ENCODE assay signal across 2 cellular contexts in the genomic region with DNA sequence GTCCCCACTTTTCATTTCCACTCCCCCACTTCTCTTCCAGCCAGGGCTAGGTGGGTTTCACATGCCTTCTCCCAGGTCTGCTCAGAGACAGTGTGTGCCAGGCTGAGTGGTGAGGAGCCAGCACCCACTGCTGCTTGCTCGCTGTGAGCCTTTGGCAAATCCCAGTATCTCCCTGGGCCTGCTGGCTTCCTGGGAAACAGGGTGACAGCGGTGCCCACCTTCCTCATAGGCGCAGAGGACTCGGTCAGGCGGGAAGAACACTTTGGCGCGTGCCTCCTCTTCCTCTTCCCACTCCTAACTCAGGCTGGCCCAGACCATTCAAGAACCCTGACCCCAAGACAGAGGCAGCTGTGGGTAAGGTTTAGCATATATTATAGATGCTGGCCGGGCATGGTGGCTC.
TF ChIP-seq lines count a peak whose summit lies in the region.

No MANE protein-coding gene starts in this region.

TF ChIP-seq in WTC11, 78 proteins besides CTCF, POLR2A, EP300 and RAD21 (continued from another document):
- TF ChIP-seq, protein P1, sequence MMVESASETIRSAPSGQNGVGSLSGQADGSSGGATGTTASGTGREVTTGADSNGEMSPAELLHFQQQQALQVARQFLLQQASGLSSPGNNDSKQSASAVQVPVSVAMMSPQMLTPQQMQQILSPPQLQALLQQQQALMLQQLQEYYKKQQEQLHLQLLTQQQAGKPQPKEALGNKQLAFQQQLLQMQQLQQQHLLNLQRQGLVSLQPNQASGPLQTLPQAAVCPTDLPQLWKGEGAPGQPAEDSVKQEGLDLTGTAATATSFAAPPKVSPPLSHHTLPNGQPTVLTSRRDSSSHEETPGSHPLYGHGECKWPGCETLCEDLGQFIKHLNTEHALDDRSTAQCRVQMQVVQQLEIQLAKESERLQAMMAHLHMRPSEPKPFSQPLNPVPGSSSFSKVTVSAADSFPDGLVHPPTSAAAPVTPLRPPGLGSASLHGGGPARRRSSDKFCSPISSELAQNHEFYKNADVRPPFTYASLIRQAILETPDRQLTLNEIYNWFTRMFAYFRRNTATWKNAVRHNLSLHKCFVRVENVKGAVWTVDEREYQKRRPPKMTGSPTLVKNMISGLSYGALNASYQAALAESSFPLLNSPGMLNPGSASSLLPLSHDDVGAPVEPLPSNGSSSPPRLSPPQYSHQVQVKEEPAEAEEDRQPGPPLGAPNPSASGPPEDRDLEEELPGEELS (CRISPR knock-in tag; IDR thresholded peaks at IDR 0.05) = no peak
- TF ChIP-seq, protein P2, sequence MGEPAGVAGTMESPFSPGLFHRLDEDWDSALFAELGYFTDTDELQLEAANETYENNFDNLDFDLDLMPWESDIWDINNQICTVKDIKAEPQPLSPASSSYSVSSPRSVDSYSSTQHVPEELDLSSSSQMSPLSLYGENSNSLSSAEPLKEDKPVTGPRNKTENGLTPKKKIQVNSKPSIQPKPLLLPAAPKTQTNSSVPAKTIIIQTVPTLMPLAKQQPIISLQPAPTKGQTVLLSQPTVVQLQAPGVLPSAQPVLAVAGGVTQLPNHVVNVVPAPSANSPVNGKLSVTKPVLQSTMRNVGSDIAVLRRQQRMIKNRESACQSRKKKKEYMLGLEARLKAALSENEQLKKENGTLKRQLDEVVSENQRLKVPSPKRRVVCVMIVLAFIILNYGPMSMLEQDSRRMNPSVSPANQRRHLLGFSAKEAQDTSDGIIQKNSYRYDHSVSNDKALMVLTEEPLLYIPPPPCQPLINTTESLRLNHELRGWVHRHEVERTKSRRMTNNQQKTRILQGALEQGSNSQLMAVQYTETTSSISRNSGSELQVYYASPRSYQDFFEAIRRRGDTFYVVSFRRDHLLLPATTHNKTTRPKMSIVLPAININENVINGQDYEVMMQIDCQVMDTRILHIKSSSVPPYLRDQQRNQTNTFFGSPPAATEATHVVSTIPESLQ (CRISPR knock-in tag; IDR thresholded peaks at IDR 0.05) = no peak
- TF ChIP-seq, protein P3, sequence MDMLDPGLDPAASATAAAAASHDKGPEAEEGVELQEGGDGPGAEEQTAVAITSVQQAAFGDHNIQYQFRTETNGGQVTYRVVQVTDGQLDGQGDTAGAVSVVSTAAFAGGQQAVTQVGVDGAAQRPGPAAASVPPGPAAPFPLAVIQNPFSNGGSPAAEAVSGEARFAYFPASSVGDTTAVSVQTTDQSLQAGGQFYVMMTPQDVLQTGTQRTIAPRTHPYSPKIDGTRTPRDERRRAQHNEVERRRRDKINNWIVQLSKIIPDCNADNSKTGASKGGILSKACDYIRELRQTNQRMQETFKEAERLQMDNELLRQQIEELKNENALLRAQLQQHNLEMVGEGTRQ (CRISPR knock-in tag; IDR thresholded peaks at IDR 0.05) = no peak
- no peak for TF ChIP-seq ZNF423 (CRISPR knock-in tag; IDR thresholded peaks at IDR 0.05)
- TF ChIP-seq IRF2 (CRISPR knock-in tag; IDR thresholded peaks at IDR 0.05; ENCODE audit: borderline replicate concordance, low read depth) = no peak
- TF ChIP-seq, protein P4, sequence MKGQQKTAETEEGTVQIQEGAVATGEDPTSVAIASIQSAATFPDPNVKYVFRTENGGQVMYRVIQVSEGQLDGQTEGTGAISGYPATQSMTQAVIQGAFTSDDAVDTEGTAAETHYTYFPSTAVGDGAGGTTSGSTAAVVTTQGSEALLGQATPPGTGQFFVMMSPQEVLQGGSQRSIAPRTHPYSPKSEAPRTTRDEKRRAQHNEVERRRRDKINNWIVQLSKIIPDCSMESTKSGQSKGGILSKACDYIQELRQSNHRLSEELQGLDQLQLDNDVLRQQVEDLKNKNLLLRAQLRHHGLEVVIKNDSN (CRISPR knock-in tag; IDR thresholded peaks at IDR 0.05) = no peak
- TF ChIP-seq, protein P5, sequence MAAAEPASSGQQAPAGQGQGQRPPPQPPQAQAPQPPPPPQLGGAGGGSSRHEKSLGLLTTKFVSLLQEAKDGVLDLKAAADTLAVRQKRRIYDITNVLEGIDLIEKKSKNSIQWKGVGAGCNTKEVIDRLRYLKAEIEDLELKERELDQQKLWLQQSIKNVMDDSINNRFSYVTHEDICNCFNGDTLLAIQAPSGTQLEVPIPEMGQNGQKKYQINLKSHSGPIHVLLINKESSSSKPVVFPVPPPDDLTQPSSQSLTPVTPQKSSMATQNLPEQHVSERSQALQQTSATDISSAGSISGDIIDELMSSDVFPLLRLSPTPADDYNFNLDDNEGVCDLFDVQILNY (CRISPR knock-in tag; IDR thresholded peaks at IDR 0.05) = no peak

TF ChIP-seq in SK-N-SH treated with all-trans-retinoic acid at 6 μM for 48 hours, 23 proteins besides CTCF, POLR2A, EP300 and RAD21 (continued from another document):
- TF ChIP-seq, protein P6, sequence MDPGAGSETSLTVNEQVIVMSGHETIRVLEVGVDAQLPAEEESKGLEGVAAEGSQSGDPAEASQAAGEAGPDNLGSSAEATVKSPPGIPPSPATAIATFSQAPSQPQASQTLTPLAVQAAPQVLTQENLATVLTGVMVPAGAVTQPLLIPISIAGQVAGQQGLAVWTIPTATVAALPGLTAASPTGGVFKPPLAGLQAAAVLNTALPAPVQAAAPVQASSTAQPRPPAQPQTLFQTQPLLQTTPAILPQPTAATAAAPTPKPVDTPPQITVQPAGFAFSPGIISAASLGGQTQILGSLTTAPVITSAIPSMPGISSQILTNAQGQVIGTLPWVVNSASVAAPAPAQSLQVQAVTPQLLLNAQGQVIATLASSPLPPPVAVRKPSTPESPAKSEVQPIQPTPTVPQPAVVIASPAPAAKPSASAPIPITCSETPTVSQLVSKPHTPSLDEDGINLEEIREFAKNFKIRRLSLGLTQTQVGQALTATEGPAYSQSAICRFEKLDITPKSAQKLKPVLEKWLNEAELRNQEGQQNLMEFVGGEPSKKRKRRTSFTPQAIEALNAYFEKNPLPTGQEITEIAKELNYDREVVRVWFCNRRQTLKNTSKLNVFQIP (CRISPR knock-in tag; IDR thresholded peaks at IDR 0.05; ENCODE audit: borderline replicate concordance, low read depth) = no peak
- no peak for TF ChIP-seq ISL1 (CRISPR knock-in tag; IDR thresholded peaks at IDR 0.05)
